ENCODE assay signal across 1 cellular context in the genomic region with DNA sequence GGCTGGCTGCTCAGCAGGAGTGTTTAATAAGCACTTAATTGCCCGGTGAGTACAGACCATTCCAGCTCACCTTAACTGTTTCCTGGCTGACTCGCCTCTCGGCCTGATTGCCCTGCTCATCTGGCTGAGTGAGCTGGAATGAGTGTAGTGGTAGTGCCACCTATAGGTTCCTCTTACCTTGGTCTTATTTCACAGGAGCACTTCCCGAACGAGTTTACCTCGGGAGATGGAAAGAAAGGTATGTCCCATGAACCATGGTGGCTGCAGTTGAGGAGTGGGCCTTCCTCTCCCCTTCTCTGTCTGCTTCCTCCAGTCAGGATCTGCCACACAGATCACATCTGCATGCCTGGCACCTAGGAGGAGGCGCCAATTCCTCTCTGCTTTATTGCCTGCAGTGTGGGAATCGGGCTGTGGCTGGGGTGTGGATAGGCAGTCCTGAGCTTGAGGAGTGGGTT.
A peak's percentile ranks its signal among the peaks of the same experiment; 100 is the strongest.
TF ChIP-seq lines count a peak whose summit lies in the region.

No MANE protein-coding gene starts in this region.

TF ChIP-seq in HepG2, 621 proteins besides CTCF, POLR2A, EP300 and RAD21 (continued from another document and continues in another):
- TF ChIP-seq, protein P1, sequence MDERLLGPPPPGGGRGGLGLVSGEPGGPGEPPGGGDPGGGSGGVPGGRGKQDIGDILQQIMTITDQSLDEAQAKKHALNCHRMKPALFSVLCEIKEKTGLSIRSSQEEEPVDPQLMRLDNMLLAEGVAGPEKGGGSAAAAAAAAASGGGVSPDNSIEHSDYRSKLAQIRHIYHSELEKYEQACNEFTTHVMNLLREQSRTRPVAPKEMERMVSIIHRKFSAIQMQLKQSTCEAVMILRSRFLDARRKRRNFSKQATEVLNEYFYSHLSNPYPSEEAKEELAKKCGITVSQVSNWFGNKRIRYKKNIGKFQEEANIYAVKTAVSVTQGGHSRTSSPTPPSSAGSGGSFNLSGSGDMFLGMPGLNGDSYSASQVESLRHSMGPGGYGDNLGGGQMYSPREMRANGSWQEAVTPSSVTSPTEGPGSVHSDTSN (CRISPR knock-in tag; IDR thresholded peaks at IDR 0.05), result no peak
- no peak for TF ChIP-seq ZNF264 (CRISPR knock-in tag; IDR thresholded peaks at IDR 0.05)
- TF ChIP-seq MIER2 (CRISPR knock-in tag; IDR thresholded peaks at IDR 0.05), result peak; percentile 68
- TF ChIP-seq KDM6A (CRISPR knock-in tag; IDR thresholded peaks at IDR 0.05; ENCODE audit: low read depth), result no peak
- TF ChIP-seq, protein P2, sequence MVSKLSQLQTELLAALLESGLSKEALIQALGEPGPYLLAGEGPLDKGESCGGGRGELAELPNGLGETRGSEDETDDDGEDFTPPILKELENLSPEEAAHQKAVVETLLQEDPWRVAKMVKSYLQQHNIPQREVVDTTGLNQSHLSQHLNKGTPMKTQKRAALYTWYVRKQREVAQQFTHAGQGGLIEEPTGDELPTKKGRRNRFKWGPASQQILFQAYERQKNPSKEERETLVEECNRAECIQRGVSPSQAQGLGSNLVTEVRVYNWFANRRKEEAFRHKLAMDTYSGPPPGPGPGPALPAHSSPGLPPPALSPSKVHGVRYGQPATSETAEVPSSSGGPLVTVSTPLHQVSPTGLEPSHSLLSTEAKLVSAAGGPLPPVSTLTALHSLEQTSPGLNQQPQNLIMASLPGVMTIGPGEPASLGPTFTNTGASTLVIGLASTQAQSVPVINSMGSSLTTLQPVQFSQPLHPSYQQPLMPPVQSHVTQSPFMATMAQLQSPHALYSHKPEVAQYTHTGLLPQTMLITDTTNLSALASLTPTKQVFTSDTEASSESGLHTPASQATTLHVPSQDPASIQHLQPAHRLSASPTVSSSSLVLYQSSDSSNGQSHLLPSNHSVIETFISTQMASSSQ (IDR thresholded peaks at IDR 0.05; ENCODE audit: low read depth), result no peak
- TF ChIP-seq, protein P2 (CRISPR knock-in tag; IDR thresholded peaks at IDR 0.05; ENCODE audit: borderline replicate concordance), result 0 out of 2 replicates have a peak, but pooled peaks have one; percentile 36
- TF ChIP-seq, protein P3, sequence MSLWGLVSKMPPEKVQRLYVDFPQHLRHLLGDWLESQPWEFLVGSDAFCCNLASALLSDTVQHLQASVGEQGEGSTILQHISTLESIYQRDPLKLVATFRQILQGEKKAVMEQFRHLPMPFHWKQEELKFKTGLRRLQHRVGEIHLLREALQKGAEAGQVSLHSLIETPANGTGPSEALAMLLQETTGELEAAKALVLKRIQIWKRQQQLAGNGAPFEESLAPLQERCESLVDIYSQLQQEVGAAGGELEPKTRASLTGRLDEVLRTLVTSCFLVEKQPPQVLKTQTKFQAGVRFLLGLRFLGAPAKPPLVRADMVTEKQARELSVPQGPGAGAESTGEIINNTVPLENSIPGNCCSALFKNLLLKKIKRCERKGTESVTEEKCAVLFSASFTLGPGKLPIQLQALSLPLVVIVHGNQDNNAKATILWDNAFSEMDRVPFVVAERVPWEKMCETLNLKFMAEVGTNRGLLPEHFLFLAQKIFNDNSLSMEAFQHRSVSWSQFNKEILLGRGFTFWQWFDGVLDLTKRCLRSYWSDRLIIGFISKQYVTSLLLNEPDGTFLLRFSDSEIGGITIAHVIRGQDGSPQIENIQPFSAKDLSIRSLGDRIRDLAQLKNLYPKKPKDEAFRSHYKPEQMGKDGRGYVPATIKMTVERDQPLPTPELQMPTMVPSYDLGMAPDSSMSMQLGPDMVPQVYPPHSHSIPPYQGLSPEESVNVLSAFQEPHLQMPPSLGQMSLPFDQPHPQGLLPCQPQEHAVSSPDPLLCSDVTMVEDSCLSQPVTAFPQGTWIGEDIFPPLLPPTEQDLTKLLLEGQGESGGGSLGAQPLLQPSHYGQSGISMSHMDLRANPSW (CRISPR knock-in tag; IDR thresholded peaks at IDR 0.05; ENCODE audit: borderline replicate concordance), result no peak
- no peak for TF ChIP-seq ZEB1 (IDR thresholded peaks at IDR 0.05; ENCODE audit: insufficient replicate concordance, low read depth)
- no peak for TF ChIP-seq ZFP1 (CRISPR knock-in tag; IDR thresholded peaks at IDR 0.05)
- TF ChIP-seq, protein P4, sequence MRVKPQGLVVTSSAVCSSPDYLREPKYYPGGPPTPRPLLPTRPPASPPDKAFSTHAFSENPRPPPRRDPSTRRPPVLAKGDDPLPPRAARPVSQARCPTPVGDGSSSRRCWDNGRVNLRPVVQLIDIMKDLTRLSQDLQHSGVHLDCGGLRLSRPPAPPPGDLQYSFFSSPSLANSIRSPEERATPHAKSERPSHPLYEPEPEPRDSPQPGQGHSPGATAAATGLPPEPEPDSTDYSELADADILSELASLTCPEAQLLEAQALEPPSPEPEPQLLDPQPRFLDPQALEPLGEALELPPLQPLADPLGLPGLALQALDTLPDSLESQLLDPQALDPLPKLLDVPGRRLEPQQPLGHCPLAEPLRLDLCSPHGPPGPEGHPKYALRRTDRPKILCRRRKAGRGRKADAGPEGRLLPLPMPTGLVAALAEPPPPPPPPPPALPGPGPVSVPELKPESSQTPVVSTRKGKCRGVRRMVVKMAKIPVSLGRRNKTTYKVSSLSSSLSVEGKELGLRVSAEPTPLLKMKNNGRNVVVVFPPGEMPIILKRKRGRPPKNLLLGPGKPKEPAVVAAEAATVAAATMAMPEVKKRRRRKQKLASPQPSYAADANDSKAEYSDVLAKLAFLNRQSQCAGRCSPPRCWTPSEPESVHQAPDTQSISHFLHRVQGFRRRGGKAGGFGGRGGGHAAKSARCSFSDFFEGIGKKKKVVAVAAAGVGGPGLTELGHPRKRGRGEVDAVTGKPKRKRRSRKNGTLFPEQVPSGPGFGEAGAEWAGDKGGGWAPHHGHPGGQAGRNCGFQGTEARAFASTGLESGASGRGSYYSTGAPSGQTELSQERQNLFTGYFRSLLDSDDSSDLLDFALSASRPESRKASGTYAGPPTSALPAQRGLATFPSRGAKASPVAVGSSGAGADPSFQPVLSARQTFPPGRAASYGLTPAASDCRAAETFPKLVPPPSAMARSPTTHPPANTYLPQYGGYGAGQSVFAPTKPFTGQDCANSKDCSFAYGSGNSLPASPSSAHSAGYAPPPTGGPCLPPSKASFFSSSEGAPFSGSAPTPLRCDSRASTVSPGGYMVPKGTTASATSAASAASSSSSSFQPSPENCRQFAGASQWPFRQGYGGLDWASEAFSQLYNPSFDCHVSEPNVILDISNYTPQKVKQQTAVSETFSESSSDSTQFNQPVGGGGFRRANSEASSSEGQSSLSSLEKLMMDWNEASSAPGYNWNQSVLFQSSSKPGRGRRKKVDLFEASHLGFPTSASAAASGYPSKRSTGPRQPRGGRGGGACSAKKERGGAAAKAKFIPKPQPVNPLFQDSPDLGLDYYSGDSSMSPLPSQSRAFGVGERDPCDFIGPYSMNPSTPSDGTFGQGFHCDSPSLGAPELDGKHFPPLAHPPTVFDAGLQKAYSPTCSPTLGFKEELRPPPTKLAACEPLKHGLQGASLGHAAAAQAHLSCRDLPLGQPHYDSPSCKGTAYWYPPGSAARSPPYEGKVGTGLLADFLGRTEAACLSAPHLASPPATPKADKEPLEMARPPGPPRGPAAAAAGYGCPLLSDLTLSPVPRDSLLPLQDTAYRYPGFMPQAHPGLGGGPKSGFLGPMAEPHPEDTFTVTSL (CRISPR knock-in tag; IDR thresholded peaks at IDR 0.05; ENCODE audit: borderline replicate concordance), result no peak
- no peak for TF ChIP-seq MED8 (CRISPR knock-in tag; IDR thresholded peaks at IDR 0.05; ENCODE audit: insufficient replicate concordance)
- TF ChIP-seq ZNF331 (CRISPR knock-in tag; IDR thresholded peaks at IDR 0.05), result peak; percentile 57; the same call in 1 of the 2 replicates
- TF ChIP-seq, protein P5, sequence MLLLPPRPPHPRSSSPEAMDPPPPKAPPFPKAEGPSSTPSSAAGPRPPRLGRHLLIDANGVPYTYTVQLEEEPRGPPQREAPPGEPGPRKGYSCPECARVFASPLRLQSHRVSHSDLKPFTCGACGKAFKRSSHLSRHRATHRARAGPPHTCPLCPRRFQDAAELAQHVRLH (CRISPR knock-in tag; IDR thresholded peaks at IDR 0.05; ENCODE audit: borderline replicate concordance, low read depth), result peak; percentile 64; the same call in 1 of the 2 replicates
- no peak for TF ChIP-seq ZNF33A (CRISPR knock-in tag; IDR thresholded peaks at IDR 0.05; ENCODE audit: borderline replicate concordance)
- TF ChIP-seq ZNF614 (CRISPR knock-in tag; IDR thresholded peaks at IDR 0.05; ENCODE audit: borderline replicate concordance), result peak; percentile 47; the same call in 1 of the 2 replicates
- no peak for TF ChIP-seq ZNF251 (CRISPR knock-in tag; IDR thresholded peaks at IDR 0.05)
- TF ChIP-seq, protein P6, sequence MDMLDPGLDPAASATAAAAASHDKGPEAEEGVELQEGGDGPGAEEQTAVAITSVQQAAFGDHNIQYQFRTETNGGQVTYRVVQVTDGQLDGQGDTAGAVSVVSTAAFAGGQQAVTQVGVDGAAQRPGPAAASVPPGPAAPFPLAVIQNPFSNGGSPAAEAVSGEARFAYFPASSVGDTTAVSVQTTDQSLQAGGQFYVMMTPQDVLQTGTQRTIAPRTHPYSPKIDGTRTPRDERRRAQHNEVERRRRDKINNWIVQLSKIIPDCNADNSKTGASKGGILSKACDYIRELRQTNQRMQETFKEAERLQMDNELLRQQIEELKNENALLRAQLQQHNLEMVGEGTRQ (IDR thresholded peaks at IDR 0.05; ENCODE audit: low read depth, low read length), result no peak
- TF ChIP-seq, protein P6 (CRISPR knock-in tag; IDR thresholded peaks at IDR 0.05; ENCODE audit: borderline replicate concordance), result no peak
- no peak for TF ChIP-seq ZNF790 (CRISPR knock-in tag; IDR thresholded peaks at IDR 0.05; ENCODE audit: borderline replicate concordance)
- TF ChIP-seq NR2F2 (IDR thresholded peaks at IDR 0.05; ENCODE audit: borderline replicate concordance, low read depth), result no peak
- TF ChIP-seq, protein P7, sequence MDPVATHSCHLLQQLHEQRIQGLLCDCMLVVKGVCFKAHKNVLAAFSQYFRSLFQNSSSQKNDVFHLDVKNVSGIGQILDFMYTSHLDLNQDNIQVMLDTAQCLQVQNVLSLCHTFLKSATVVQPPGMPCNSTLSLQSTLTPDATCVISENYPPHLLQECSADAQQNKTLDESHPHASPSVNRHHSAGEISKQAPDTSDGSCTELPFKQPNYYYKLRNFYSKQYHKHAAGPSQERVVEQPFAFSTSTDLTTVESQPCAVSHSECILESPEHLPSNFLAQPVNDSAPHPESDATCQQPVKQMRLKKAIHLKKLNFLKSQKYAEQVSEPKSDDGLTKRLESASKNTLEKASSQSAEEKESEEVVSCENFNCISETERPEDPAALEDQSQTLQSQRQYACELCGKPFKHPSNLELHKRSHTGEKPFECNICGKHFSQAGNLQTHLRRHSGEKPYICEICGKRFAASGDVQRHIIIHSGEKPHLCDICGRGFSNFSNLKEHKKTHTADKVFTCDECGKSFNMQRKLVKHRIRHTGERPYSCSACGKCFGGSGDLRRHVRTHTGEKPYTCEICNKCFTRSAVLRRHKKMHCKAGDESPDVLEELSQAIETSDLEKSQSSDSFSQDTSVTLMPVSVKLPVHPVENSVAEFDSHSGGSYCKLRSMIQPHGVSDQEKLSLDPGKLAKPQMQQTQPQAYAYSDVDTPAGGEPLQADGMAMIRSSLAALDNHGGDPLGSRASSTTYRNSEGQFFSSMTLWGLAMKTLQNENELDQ (CRISPR knock-in tag; IDR thresholded peaks at IDR 0.05; ENCODE audit: borderline replicate concordance), result no peak
- TF ChIP-seq ZNF10 (CRISPR knock-in tag; IDR thresholded peaks at IDR 0.05; ENCODE audit: borderline replicate concordance, low read depth), result no peak
- TF ChIP-seq, protein P8, sequence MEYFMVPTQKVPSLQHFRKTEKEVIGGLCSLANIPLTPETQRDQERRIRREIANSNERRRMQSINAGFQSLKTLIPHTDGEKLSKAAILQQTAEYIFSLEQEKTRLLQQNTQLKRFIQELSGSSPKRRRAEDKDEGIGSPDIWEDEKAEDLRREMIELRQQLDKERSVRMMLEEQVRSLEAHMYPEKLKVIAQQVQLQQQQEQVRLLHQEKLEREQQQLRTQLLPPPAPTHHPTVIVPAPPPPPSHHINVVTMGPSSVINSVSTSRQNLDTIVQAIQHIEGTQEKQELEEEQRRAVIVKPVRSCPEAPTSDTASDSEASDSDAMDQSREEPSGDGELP (IDR thresholded peaks at IDR 0.05; ENCODE audit: borderline replicate concordance, low read depth), result peak; percentile 50; the same call in 1 of the 2 replicates
- TF ChIP-seq RBFOX2 (IDR thresholded peaks at IDR 0.05; ENCODE audit: low read depth, low read length), result no peak
- TF ChIP-seq, protein P9, sequence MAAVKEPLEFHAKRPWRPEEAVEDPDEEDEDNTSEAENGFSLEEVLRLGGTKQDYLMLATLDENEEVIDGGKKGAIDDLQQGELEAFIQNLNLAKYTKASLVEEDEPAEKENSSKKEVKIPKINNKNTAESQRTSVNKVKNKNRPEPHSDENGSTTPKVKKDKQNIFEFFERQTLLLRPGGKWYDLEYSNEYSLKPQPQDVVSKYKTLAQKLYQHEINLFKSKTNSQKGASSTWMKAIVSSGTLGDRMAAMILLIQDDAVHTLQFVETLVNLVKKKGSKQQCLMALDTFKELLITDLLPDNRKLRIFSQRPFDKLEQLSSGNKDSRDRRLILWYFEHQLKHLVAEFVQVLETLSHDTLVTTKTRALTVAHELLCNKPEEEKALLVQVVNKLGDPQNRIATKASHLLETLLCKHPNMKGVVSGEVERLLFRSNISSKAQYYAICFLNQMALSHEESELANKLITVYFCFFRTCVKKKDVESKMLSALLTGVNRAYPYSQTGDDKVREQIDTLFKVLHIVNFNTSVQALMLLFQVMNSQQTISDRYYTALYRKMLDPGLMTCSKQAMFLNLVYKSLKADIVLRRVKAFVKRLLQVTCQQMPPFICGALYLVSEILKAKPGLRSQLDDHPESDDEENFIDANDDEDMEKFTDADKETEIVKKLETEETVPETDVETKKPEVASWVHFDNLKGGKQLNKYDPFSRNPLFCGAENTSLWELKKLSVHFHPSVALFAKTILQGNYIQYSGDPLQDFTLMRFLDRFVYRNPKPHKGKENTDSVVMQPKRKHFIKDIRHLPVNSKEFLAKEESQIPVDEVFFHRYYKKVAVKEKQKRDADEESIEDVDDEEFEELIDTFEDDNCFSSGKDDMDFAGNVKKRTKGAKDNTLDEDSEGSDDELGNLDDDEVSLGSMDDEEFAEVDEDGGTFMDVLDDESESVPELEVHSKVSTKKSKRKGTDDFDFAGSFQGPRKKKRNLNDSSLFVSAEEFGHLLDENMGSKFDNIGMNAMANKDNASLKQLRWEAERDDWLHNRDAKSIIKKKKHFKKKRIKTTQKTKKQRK (IDR thresholded peaks at IDR 0.05; ENCODE audit: low read length), result no peak
- no peak for TF ChIP-seq ZNF768 (CRISPR knock-in tag; IDR thresholded peaks at IDR 0.05)
- no peak for TF ChIP-seq BRCA1 (CRISPR knock-in tag; IDR thresholded peaks at IDR 0.05)
